In genomic region chr6:25342784-25343183, GRCh38 we compare ENCODE assay signal across 2 cellular contexts.
TF ChIP-seq lines count a peak whose summit lies in the region.

No MANE protein-coding gene starts in this region.

TF ChIP-seq in A549, 52 proteins besides CTCF, POLR2A, EP300 and RAD21 (continued from another document):
- TF ChIP-seq, protein P1, sequence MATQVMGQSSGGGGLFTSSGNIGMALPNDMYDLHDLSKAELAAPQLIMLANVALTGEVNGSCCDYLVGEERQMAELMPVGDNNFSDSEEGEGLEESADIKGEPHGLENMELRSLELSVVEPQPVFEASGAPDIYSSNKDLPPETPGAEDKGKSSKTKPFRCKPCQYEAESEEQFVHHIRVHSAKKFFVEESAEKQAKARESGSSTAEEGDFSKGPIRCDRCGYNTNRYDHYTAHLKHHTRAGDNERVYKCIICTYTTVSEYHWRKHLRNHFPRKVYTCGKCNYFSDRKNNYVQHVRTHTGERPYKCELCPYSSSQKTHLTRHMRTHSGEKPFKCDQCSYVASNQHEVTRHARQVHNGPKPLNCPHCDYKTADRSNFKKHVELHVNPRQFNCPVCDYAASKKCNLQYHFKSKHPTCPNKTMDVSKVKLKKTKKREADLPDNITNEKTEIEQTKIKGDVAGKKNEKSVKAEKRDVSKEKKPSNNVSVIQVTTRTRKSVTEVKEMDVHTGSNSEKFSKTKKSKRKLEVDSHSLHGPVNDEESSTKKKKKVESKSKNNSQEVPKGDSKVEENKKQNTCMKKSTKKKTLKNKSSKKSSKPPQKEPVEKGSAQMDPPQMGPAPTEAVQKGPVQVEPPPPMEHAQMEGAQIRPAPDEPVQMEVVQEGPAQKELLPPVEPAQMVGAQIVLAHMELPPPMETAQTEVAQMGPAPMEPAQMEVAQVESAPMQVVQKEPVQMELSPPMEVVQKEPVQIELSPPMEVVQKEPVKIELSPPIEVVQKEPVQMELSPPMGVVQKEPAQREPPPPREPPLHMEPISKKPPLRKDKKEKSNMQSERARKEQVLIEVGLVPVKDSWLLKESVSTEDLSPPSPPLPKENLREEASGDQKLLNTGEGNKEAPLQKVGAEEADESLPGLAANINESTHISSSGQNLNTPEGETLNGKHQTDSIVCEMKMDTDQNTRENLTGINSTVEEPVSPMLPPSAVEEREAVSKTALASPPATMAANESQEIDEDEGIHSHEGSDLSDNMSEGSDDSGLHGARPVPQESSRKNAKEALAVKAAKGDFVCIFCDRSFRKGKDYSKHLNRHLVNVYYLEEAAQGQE (IDR thresholded peaks at IDR 0.05), result no peak
- TF ChIP-seq, protein P2, sequence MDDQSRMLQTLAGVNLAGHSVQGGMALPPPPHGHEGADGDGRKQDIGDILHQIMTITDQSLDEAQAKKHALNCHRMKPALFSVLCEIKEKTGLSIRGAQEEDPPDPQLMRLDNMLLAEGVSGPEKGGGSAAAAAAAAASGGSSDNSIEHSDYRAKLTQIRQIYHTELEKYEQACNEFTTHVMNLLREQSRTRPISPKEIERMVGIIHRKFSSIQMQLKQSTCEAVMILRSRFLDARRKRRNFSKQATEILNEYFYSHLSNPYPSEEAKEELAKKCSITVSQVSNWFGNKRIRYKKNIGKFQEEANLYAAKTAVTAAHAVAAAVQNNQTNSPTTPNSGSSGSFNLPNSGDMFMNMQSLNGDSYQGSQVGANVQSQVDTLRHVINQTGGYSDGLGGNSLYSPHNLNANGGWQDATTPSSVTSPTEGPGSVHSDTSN (IDR thresholded peaks at IDR 0.05), result no peak

TF ChIP-seq in GM23338, 12 proteins besides CTCF, POLR2A, EP300 and RAD21 (continued from another document):
- TF ChIP-seq ZNF462 (CRISPR knock-in tag; IDR thresholded peaks at IDR 0.05), result no peak
- TF ChIP-seq STAT1 (IDR thresholded peaks at IDR 0.05; ENCODE audit: unreplicated experiment), result no peak
- TF ChIP-seq, protein P1 (IDR thresholded peaks at IDR 0.05; ENCODE audit: unreplicated experiment), result no peak
- TF ChIP-seq POLR2AphosphoS5 (IDR thresholded peaks at IDR 0.05; ENCODE audit: low read depth), result no peak
- no peak for TF ChIP-seq CREB1 (CRISPR knock-in tag; IDR thresholded peaks at IDR 0.05; ENCODE audit: low read depth)
- TF ChIP-seq EZH2 (IDR thresholded peaks at IDR 0.05; ENCODE audit: low read depth, unreplicated experiment), result no peak
- TF ChIP-seq JUNB (IDR thresholded peaks at IDR 0.05; ENCODE audit: unreplicated experiment), result no peak
- TF ChIP-seq ZNF114 (CRISPR knock-in tag; IDR thresholded peaks at IDR 0.05), result no peak
- no peak for TF ChIP-seq ZNF331 (CRISPR knock-in tag; IDR thresholded peaks at IDR 0.05; ENCODE audit: low read depth)
- no peak for TF ChIP-seq ETS1 (IDR thresholded peaks at IDR 0.05)
